In genomic region chr17:50074227-50074626, GRCh38 we compare ENCODE assay signal across 30 cellular contexts.
"Had no signal": no experiment of that assay in that cellular context is flagged by ENCODE, and none has a peak within 500 bp of the region (broad histone marks: within the 10 kb centered on the region; RNA-seq: fewer than 3 reads in every experiment).

No MANE protein-coding gene starts in this region.

- H3K9me3 Mint-ChIP-seq: immature natural killer cell, memory B cell, nephron, neural crest cell had no signal

- H3K27ac ChIP-seq: left lung, neutrophil, ovary, right atrium auricular region, right lobe of liver, transverse colon had no signal

- H3K4me3 ChIP-seq: left lung, lung, mucosa of descending colon, ovary, right atrium auricular region, right lobe of liver, smooth muscle cell, transverse colon, upper lobe of left lung had no signal

- H3K4me2 ChIP-seq: smooth muscle cell had no signal

- H3K4me3 Mint-ChIP-seq: immature natural killer cell; memory B cell; naive thymus-derived CD8-positive, alpha-beta T cell; nephron; neural crest cell; stimulated activated memory B cell treated with anti-CD40 and anti-IgM and Interleukin-4, amounts not matched to agents 10 μg/mL and 1 μg/mL and 100 μg/mL, for 72 hours; stimulated activated naive CD8-positive, alpha-beta T cell treated with anti-CD3 and anti-CD28 coated beads, Interleukin-15, amount 100 ng/mL, for 72 hours had no signal

- H3K4me1 ChIP-seq: left lung, right lobe of liver, transverse colon had no signal

- H3K27ac Mint-ChIP-seq: immature natural killer cell; memory B cell; nephron; progenitor cell of endocrine pancreas; stimulated activated memory B cell treated with anti-CD40 and anti-IgM and Interleukin-4, amounts not matched to agents 10 μg/mL and 1 μg/mL and 100 μg/mL, for 72 hours; stimulated activated naive CD8-positive, alpha-beta T cell treated with anti-CD3 and anti-CD28 coated beads, Interleukin-15, amount 100 ng/mL, for 72 hours had no signal

- H3K36me3 ChIP-seq: neutrophil, ovary had no signal

- FAIRE-seq: islet of Langerhans, kidney, urothelium cell line had no signal

- H3K9me3 ChIP-seq: mucosa of descending colon, neutrophil, ovary, right atrium auricular region, right lobe of liver, transverse colon, upper lobe of left lung had no signal

- DNase-seq: hypothalamus; immature natural killer cell; kidney; left colon; left lung; midbrain; naive thymus-derived CD8-positive, alpha-beta T cell; ovary; stimulated activated CD4-positive, alpha-beta T cell treated with anti-CD3 and anti-CD28 coated beads, Interleukin-1b, Interleukin-23, amount 100 ng/mL, for 48 hours; stimulated activated CD4-positive, alpha-beta T cell treated with anti-CD3 and anti-CD28 coated beads, Interleukin-2, amount 100 ng/mL, for 48 hours; stimulated activated CD4-positive, alpha-beta T cell treated with anti-CD3 and anti-CD28 coated beads, Interleukin-4, amount 100 ng/mL, for 4 hours; stimulated activated CD8-positive, alpha-beta memory T cell treated with anti-CD3 and anti-CD28 coated beads, Interleukin-4, amount 100 ng/mL, for 48 hours; stimulated activated naive CD4-positive, alpha-beta T cell treated with Interleukin-2 at 50 U/mL for 16 hours; stimulated activated naive CD8-positive, alpha-beta T cell treated with anti-CD3 and anti-CD28 coated beads, Interleukin-15, amount 100 ng/mL, for 72 hours; substantia nigra; transverse colon had no signal

- H3K4me1 Mint-ChIP-seq: immature natural killer cell; stimulated activated naive CD8-positive, alpha-beta T cell treated with anti-CD3 and anti-CD28 coated beads, Interleukin-15, amount 100 ng/mL, for 72 hours had no signal

- H3K36me3 Mint-ChIP-seq: immature natural killer cell had no signal

- H3K27me3 Mint-ChIP-seq: memory B cell; naive thymus-derived CD8-positive, alpha-beta T cell; stimulated activated memory B cell treated with anti-CD40 and anti-IgM and Interleukin-4, amounts not matched to agents 10 μg/mL and 1 μg/mL and 100 μg/mL, for 72 hours; stimulated activated naive CD8-positive, alpha-beta T cell treated with anti-CD3 and anti-CD28 coated beads, Interleukin-15, amount 100 ng/mL, for 72 hours had no signal

- H3K27me3 ChIP-seq: left lung, ovary, right atrium auricular region, right lobe of liver, transverse colon, upper lobe of left lung had no signal

- ATAC-seq: left colon; left lung; mucosa of descending colon; naive thymus-derived CD8-positive, alpha-beta T cell; right lobe of liver; stimulated activated memory B cell treated with anti-CD40 and anti-IgM and Interleukin-4, amounts not matched to agents 10 μg/mL and 1 μg/mL and 100 μg/mL, for 72 hours; stimulated activated naive CD8-positive, alpha-beta T cell treated with anti-CD3 and anti-CD28 coated beads, Interleukin-15, amount 100 ng/mL, for 72 hours had no signal
